11 cellular contexts compared by ENCODE assay signal in genomic region chr2:187956906-187957534, GRCh38.
"Had no signal": no experiment of that assay in that cellular context is flagged by ENCODE, and none has a peak within 500 bp of the region (broad histone marks: within the 10 kb centered on the region; RNA-seq: fewer than 3 reads in every experiment).

No MANE protein-coding gene starts in this region.

- H3K4me3 ChIP-seq: heart right ventricle had no signal

- H3K27me3 ChIP-seq: heart right ventricle had no signal

- DNase-seq: activated CD4-positive, alpha-beta T cell treated with anti-CD3 and anti-CD28 coated beads, Interleukin-2, amount 10 ng/mL, durations not matched to agents 7 days and 5 days; activated effector memory CD4-positive, alpha-beta T cell treated with Interleukin-2 at 50 U/mL for 16 hours; amniotic stem cell; foreskin melanocyte; heart right ventricle; naive thymus-derived CD4-positive, alpha-beta T cell; right cardiac atrium; stimulated activated CD4-positive, alpha-beta T cell treated with anti-CD3 and anti-CD28 coated beads, Interleukin-1b, Interleukin-23, amount 100 ng/mL, for 48 hours; stimulated activated naive CD4-positive, alpha-beta T cell; substantia nigra had no signal

- H3K36me3 ChIP-seq: heart right ventricle had no signal

- H3K27ac ChIP-seq: heart right ventricle had no signal

- H3K4me1 ChIP-seq: heart right ventricle had no signal

- ATAC-seq: activated naive CD4-positive, alpha-beta T cell treated with anti-CD3 and anti-CD28 coated beads, Interleukin-2, amount 50 U/mL, for 72 hours; heart right ventricle; naive thymus-derived CD4-positive, alpha-beta T cell; right cardiac atrium had no signal
